7 cellular contexts compared by ENCODE assay signal in the genomic region with DNA sequence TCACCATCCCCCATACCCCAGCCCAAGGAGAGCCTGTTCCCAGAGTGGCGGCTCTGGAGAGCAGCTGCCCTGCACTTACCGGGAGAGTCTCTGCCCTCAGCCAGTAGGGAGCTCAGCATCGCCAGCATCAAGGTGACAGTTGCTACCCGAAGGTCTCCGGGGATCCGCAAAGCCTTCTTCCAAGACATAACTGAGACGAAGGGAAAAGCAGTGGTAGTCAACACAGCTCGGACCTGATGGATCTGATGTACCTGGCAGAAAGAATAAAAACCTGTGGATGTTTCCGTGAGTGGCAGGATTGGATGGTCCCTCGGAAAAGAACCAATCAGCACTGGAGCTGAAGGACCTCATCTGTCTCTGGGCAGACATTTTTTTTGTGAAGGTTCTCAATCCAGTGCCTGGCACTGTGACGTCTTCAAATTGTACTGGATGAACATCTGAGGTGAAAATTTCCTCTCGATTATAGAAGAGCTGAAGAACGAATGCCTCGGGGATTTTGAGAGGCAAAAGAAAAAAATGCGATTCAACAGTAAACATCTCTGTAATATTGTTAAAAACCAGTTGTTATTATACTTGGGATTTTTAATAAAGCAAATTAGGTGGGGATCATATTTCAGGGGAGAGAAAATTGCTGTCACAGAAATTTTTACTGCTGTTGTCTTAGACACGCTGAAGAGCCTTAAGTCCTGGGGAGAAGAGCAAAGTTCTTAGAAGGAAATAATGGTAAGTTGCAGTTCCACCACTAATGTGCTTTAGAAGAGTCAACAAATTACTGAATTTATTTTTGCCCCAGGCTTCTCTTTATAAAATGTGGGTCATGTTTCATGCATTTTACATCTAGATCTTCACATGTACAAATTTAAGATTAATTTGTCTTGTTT. TPM values are rescaled to one million over a fixed set of nuclear protein-coding genes. Genes with fewer than 3 reads are reported as not detected.
DNase-seq lines count a peak whose midpoint lies in the region; ATAC-seq and TF ChIP-seq lines count a peak whose summit lies in the region.

A gene (minus strand): TSS at position 238 of the 881 bp plus-strand sequence. CDS start 50 bp downstream, at position 188.

- no peak within 1 kb of the TSS for H2BK5ac ChIP-seq in neuronal stem cell (ENCODE audit: low read length)

- no peaks in the 10 kb centered on the region for H3F3A ChIP-seq in GM23248 (ENCODE audit: insufficient read depth)

- H2BK12ac ChIP-seq in neuronal stem cell (ENCODE audit: low read length) = no peak within 1 kb of the TSS

- no peaks in the 10 kb centered on the region for H3K9me2 ChIP-seq in GM23248 (ENCODE audit: insufficient read depth)

- H3K27me3 ChIP-seq in GM23248 (replicated peaks; ENCODE audit: insufficient read depth) (peaks cover 7% of the 10 kb centered on the region; the same call in 1 of the 2 replicates), neuronal stem cell (ENCODE audit: control insufficient read depth in 3 of 3, insufficient read depth in 3 of 3, low read depth in 1 of 3, low read length in 3 of 3) (peaks cover 0 to 44% (median 3%) of the 10 kb centered on the region in 3 experiments)

- H3K4ac ChIP-seq in neuronal stem cell (ENCODE audit: low read length) = no peak within 1 kb of the TSS

- H3K4me1 ChIP-seq in GM23248 (ENCODE audit: insufficient read depth) (no peaks in the 10 kb centered on the region), neuronal stem cell (ENCODE audit: control insufficient read depth in 2 of 2, insufficient read depth in 1 of 2, low read depth in 1 of 2, low read length in 2 of 2) (no peaks in the 10 kb centered on the region)

- no peak within 1 kb of the TSS for H2AK5ac ChIP-seq in neuronal stem cell (ENCODE audit: low read depth, low read length)

- no peaks in the 10 kb centered on the region for H4K20me1 ChIP-seq in GM23248 (ENCODE audit: insufficient read depth)

- H3K18ac ChIP-seq in neuronal stem cell (ENCODE audit: low read length) = no peak within 1 kb of the TSS

- H2BK120ac ChIP-seq in neuronal stem cell (ENCODE audit: low read depth, low read length) = no peak within 1 kb of the TSS

- H3K9ac ChIP-seq in GM23248 (no peak within 1 kb of the TSS), neuronal stem cell (ENCODE audit: low read depth, low read length, poor library complexity) (no peak within 1 kb of the TSS)

- H3K36me3 ChIP-seq in GM23248 (ENCODE audit: low read depth) = no peaks in the 10 kb centered on the region
- no peaks in the 10 kb centered on the region for H3K36me3 ChIP-seq in neuronal stem cell (replicated peaks in 1 of 2; ENCODE audit: control insufficient read depth in 2 of 2, insufficient read depth in 2 of 2, low read length in 2 of 2)

- H3K79me1 ChIP-seq in neuronal stem cell (ENCODE audit: low read depth, low read length) = no peaks in the 10 kb centered on the region

- TF ChIP-seq CTCF in fibroblast of pulmonary artery (IDR thresholded peaks at IDR 0.05; ENCODE audit: low read length, missing control alignments) (no peak), coronary artery (IDR thresholded peaks at IDR 0.05) (no peak)

- H3K27ac ChIP-seq in GM23248 (no peak within 1 kb of the TSS), neuronal stem cell (replicated peaks; ENCODE audit: low read length) (no peak within 1 kb of the TSS), coronary artery (no peak within 1 kb of the TSS)

- peak; percentile 71 for ATAC-seq in GM18498 (IDR thresholded peaks at IDR 0.05; ENCODE audit: unreplicated experiment)

- H3K4me3 ChIP-seq in GM23248 = no peak within 1 kb of the TSS
- no peak within 1 kb of the TSS for H3K4me3 ChIP-seq in fibroblast of pulmonary artery (replicated peaks; ENCODE audit: low read depth, low read length)
- H3K4me3 ChIP-seq in neuronal stem cell (ENCODE audit: low read length in 2 of 2) = peak within 1 kb of the TSS in 1 of 2 donors; percentile 72
- no peak within 1 kb of the TSS for H3K4me3 ChIP-seq in coronary artery

- H3K4me2 ChIP-seq in GM23248 (ENCODE audit: unreplicated experiment) (no peak within 1 kb of the TSS), neuronal stem cell (ENCODE audit: insufficient read depth, low read length, poor library complexity, severe bottlenecking) (peak within 1 kb of the TSS; percentile 11)

- DNase-seq in GM23248 = peak; percentile 46
- peak; percentile 49 for DNase-seq in MV-4-11 (lab: John Stamatoyannopoulos, UW)
- DNase-seq in activated CD8-positive, alpha-beta memory T cell treated with anti-CD3 and anti-CD28 coated beads, Interleukin-2, amount 50 U/mL, for 4 hours = peak; percentile 60
- peak; percentile 23 for DNase-seq in fibroblast of pulmonary artery (ENCODE audit: low read depth)
- peak; percentile 31 for DNase-seq in neuronal stem cell (ENCODE audit: low spot score)
- DNase-seq in coronary artery (ENCODE audit: low spot score) = no peak

- H2BK15ac ChIP-seq in neuronal stem cell (ENCODE audit: low read length) = no peak within 1 kb of the TSS

- no peaks in the 10 kb centered on the region for H3K9me3 ChIP-seq in GM23248 (ENCODE audit: low read depth)
- no peaks in the 10 kb centered on the region for H3K9me3 ChIP-seq in neuronal stem cell (replicated peaks in 1 of 2; ENCODE audit: control insufficient read depth in 2 of 2, insufficient read depth in 1 of 2, low read depth in 1 of 2, low read length in 2 of 2)

- no peak within 1 kb of the TSS for H4K91ac ChIP-seq in neuronal stem cell (ENCODE audit: low read depth, low read length, poor library complexity)

- WGBS in GM23248 (ENCODE audit: low coverage in 1 of 2, low lambda C conversion rate in 2 of 2, missing lambda C conversion rate in 2 of 2), 2 experiments = 8 to 9% methylated on average over 16 of the region's 16 CpGs
- WGBS in neuronal stem cell (ENCODE audit: extremely low coverage in 2 of 2, insufficient read length in 2 of 2, insufficient replicate concordance in 1 of 2), 2 donors = no CpG with 5 or more reads among the region's 16 CpGs

- in situ Hi-C loops in GM23248 (cut with MboI) = no loop called here

- no peaks in the 10 kb centered on the region for H3K79me2 ChIP-seq in GM23248 (ENCODE audit: insufficient read depth)

- H2AFZ ChIP-seq in GM23248 (no peak within 1 kb of the TSS), neuronal stem cell (ENCODE audit: low read length) (peak within 1 kb of the TSS; percentile 45)

- no peak within 1 kb of the TSS for H3K14ac ChIP-seq in neuronal stem cell (ENCODE audit: low read length)

- no peak within 1 kb of the TSS for H4K8ac ChIP-seq in neuronal stem cell (ENCODE audit: low read depth, low read length)

- no peak within 1 kb of the TSS for H3K23ac ChIP-seq in neuronal stem cell (ENCODE audit: low read depth, low read length, poor library complexity)

RNA-seq across cellular contexts. Expression of the gene that starts here (rescaled TPM):
- not detected in 2 replicates for total RNA-seq in GM23248 (2014; rRNA removed; shearing (Covaris generic))
- not detected in 2 replicates for polyA plus RNA-seq in GM23248 (2016; fragmentation: Nextera tagmentation; extraction: Ambion mirVana)
- polyA plus RNA-seq in neuronal stem cell (2013, experiment 1 of 2) = 0.63 TPM
- polyA plus RNA-seq in neuronal stem cell (2013, experiment 2 of 2) = 0.69 TPM

Comparison
In these comparisons a context has a peak if more than half of its experiments do, and no peak if none do; other contexts are left out.
1. Peak in DNase-seq in GM23248; RNA of the gene not detected or under 1 TPM.